ENCODE assay signal across 10 cellular contexts in the genomic region with DNA sequence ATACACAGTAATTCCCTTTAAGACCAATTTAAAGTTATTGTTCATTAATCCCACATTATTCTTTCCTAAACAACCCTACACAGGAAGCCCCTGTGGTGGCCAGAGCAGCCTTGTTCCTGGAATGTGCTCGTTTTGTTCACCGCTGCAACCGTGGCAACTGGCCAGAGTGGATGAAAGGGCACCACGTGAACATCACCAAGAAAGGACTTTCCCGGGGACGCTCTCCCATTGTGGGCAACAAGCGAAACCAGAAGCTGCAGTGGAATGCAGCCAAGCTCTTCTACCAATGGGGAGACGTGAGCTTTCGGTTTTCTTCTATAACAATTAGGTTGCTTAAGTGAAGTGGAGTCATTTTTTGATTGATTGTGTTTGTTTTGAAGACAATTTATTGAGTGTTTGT.
DNase-seq lines count a peak whose midpoint lies in the region; ATAC-seq and TF ChIP-seq lines count a peak whose summit lies in the region.
"Had no signal": no experiment of that assay in that cellular context is flagged by ENCODE, and none has a peak within 500 bp of the region (broad histone marks: within the 10 kb centered on the region; RNA-seq: fewer than 3 reads in every experiment).

No MANE protein-coding gene starts in this region.

- H3K27me3 Mint-ChIP-seq in mesothelial cell of epicardium (ENCODE audit: low read depth): no peaks in the 10 kb centered on the region

- TF ChIP-seq CTCF in mesothelial cell of epicardium (IDR thresholded peaks at IDR 0.05; ENCODE audit: unreplicated experiment): no peak

- no peak for ATAC-seq in GM18870 (IDR thresholded peaks at IDR 0.05; ENCODE audit: unreplicated experiment)
- no peak for ATAC-seq in HG02884 (IDR thresholded peaks at IDR 0.05; ENCODE audit: unreplicated experiment)
- ATAC-seq in HG02571 (IDR thresholded peaks at IDR 0.05; ENCODE audit: unreplicated experiment): no peak

- H3K9me3 Mint-ChIP-seq in mesothelial cell of epicardium: no peaks in the 10 kb centered on the region

- DNase-seq in EH (ENCODE audit: low read depth) (peak; percentile 15), NCI-H69 (lab: John Stamatoyannopoulos, UW) (peak; percentile 1), ecto neural progenitor cell (ENCODE audit: low spot score) (peak; percentile 76), midbrain (lab: John Stamatoyannopoulos, UW) (peak; percentile 73), mesothelial cell of epicardium (ENCODE audit: low spot score in 2 of 2, unreplicated experiment in 2 of 2) (no peak)
- DNase-seq: activated CD4-positive, alpha-beta T cell treated with anti-CD3 and anti-CD28 coated beads, Interleukin-2, amount 50 U/mL, for 1 hour; NCI-H1092 treated with DMSO at 0.1 percent for 48 hours had no signal

- no peak overlapping the region for H3K4me3 Mint-ChIP-seq in mesothelial cell of epicardium

- no peak overlapping the region for H3K27ac Mint-ChIP-seq in mesothelial cell of epicardium

- H3K36me3 Mint-ChIP-seq in mesothelial cell of epicardium: no peaks in the 10 kb centered on the region

- H3K4me1 Mint-ChIP-seq in mesothelial cell of epicardium: peaks cover 22% of the 10 kb centered on the region

Comparison
In these comparisons a context has a peak if more than half of its experiments do, and no peak if none do; other contexts are left out.
1. DNase-seq: peak in EH (single experiment), NCI-H69 (single experiment), ecto neural progenitor cell (single experiment) and midbrain (single experiment); none in mesothelial cell of epicardium (0 of 2).